Comparison of ENCODE assay signal across 1 cellular context in genomic region chr20:47357296-47358051, GRCh38.
A peak's percentile ranks its signal among the peaks of the same experiment; 100 is the strongest.
TF ChIP-seq lines count a peak whose summit lies in the region.

No MANE protein-coding gene starts in this region.

TF ChIP-seq in HepG2, 621 proteins besides CTCF, POLR2A, EP300 and RAD21 (continued from another document and continues in another):
- TF ChIP-seq PBX3 (CRISPR knock-in tag; IDR thresholded peaks at IDR 0.05; ENCODE audit: borderline replicate concordance) (peak; percentile 96), ZNF142 (CRISPR knock-in tag; IDR thresholded peaks at IDR 0.05) (peak; percentile 99), CREBL2 (CRISPR knock-in tag; IDR thresholded peaks at IDR 0.05; ENCODE audit: borderline replicate concordance) (peak; percentile 24; the same call in 1 of the 2 replicates), NFE2L2 (IDR thresholded peaks at IDR 0.05; ENCODE audit: low read length) (no peak; the same call in 1 of the 2 replicates), ZBTB42 (CRISPR knock-in tag; IDR thresholded peaks at IDR 0.05) (no peak), DDIT3 (CRISPR knock-in tag; IDR thresholded peaks at IDR 0.05) (peak; percentile 86; the same call in 1 of the 2 replicates), DBP (CRISPR knock-in tag; IDR thresholded peaks at IDR 0.05; ENCODE audit: not compliant biosample characterization) (peak; percentile 99), ZFP62 (CRISPR knock-in tag; IDR thresholded peaks at IDR 0.05) (no peak; the same call in 1 of the 2 replicates), NBN (conservative IDR thresholded peaks at IDR 0.05) (no peak), ZSCAN20 (CRISPR knock-in tag; IDR thresholded peaks at IDR 0.05; ENCODE audit: borderline replicate concordance) (peak; percentile 96; the same call in 1 of the 2 replicates), SP140L (CRISPR knock-in tag; IDR thresholded peaks at IDR 0.05; ENCODE audit: borderline replicate concordance) (peak; percentile 97; the same call in 1 of the 2 replicates), STAG1 (CRISPR knock-in tag; IDR thresholded peaks at IDR 0.05) (peak; percentile 48), NCOA2 (CRISPR knock-in tag; IDR thresholded peaks at IDR 0.05) (peak; percentile 94), USF2 (IDR thresholded peaks at IDR 0.05; ENCODE audit: low read depth, low read length) (no peak), USF2 (CRISPR knock-in tag; IDR thresholded peaks at IDR 0.05; ENCODE audit: borderline replicate concordance) (no peak; the same call in 1 of the 2 replicates), MEF2D (CRISPR knock-in tag; IDR thresholded peaks at IDR 0.05) (peak; percentile 96), ZNF891 (CRISPR knock-in tag; IDR thresholded peaks at IDR 0.05) (peak; percentile 100; the same call in 1 of the 2 replicates), FOSL2 (CRISPR knock-in tag; IDR thresholded peaks at IDR 0.05) (peak; percentile 78; the same call in 1 of the 2 replicates), SUZ12 (IDR thresholded peaks at IDR 0.05; ENCODE audit: low read depth, low read length) (no peak; the same call in 1 of the 2 replicates), REST (IDR thresholded peaks at IDR 0.05; ENCODE audit: borderline replicate concordance in 1 of 2, low read depth in 1 of 2, low read length in 2 of 2) (peak in 1 of 2 experiments; percentile 81; a peak in 2 of 4 replicates), ZKSCAN8 (CRISPR knock-in tag; IDR thresholded peaks at IDR 0.05; ENCODE audit: borderline replicate concordance) (peak; percentile 97), BRD4 (CRISPR knock-in tag; IDR thresholded peaks at IDR 0.05) (peak; percentile 100), TAF1 (CRISPR knock-in tag; IDR thresholded peaks at IDR 0.05) (peak; percentile 94), GFI1 (CRISPR knock-in tag; IDR thresholded peaks at IDR 0.05; ENCODE audit: borderline replicate concordance) (peak; percentile 95), MLX (CRISPR knock-in tag; IDR thresholded peaks at IDR 0.05) (peak; percentile 90), TEAD3 (CRISPR knock-in tag; optimal IDR thresholded peaks at IDR 0.05; ENCODE audit: borderline replicate concordance) (peak; percentile 90), ATAD3A (CRISPR knock-in tag; IDR thresholded peaks at IDR 0.05) (0 out of 2 replicates have a peak, but pooled peaks have one; percentile 15), ZNF776 (CRISPR knock-in tag; IDR thresholded peaks at IDR 0.05) (peak; percentile 98), MXI1 (IDR thresholded peaks at IDR 0.05; ENCODE audit: borderline replicate concordance, low read depth, low read length) (peak; percentile 92; the same call in 2 of the 3 replicates), FOXJ3 (CRISPR knock-in tag; IDR thresholded peaks at IDR 0.05; ENCODE audit: borderline replicate concordance) (peak; percentile 97), MXD3 (CRISPR knock-in tag; IDR thresholded peaks at IDR 0.05) (peak; percentile 78; the same call in 1 of the 2 replicates), MTF1 (CRISPR knock-in tag; IDR thresholded peaks at IDR 0.05) (peak; percentile 87; the same call in 1 of the 2 replicates), SSRP1 (CRISPR knock-in tag; IDR thresholded peaks at IDR 0.05) (no peak; the same call in none of the 2 replicates), AHR (CRISPR knock-in tag; IDR thresholded peaks at IDR 0.05) (peak; percentile 99), ZNF770 (CRISPR knock-in tag; IDR thresholded peaks at IDR 0.05) (peak; percentile 90), ZNF850 (CRISPR knock-in tag; conservative IDR thresholded peaks at IDR 0.05) (no peak), HNRNPLL (IDR thresholded peaks at IDR 0.05; ENCODE audit: low read depth, low read length, poor library complexity, severe bottlenecking) (peak; percentile 12), STAT5B (CRISPR knock-in tag; IDR thresholded peaks at IDR 0.05) (0 out of 2 replicates have a peak, but pooled peaks have one; percentile 32), REL (CRISPR knock-in tag; conservative IDR thresholded peaks at IDR 0.05) (peak; percentile 97), MXD4 (CRISPR knock-in tag; IDR thresholded peaks at IDR 0.05) (peak; percentile 95), ZNF382 (CRISPR knock-in tag; IDR thresholded peaks at IDR 0.05; ENCODE audit: borderline replicate concordance) (no peak), ZNF207 (IDR thresholded peaks at IDR 0.05; ENCODE audit: borderline replicate concordance) (no peak), MYC (CRISPR knock-in tag; IDR thresholded peaks at IDR 0.05; ENCODE audit: borderline replicate concordance) (peak; percentile 99), SOX6 (IDR thresholded peaks at IDR 0.05) (no peak), SOX6 (CRISPR knock-in tag; IDR thresholded peaks at IDR 0.05) (peak; percentile 92)
